Comparison of ENCODE assay signal across 10 cellular contexts in genomic region chr10:128631801-128632241, GRCh38.
DNase-seq lines count a peak whose midpoint lies in the region; ATAC-seq and TF ChIP-seq lines count a peak whose summit lies in the region.
"Had no signal": no experiment of that assay in that cellular context is flagged by ENCODE, and none has a peak within 500 bp of the region (broad histone marks: within the 10 kb centered on the region; RNA-seq: fewer than 3 reads in every experiment).

No MANE protein-coding gene starts in this region.

- TF ChIP-seq CTCF in LNCaP clone FGC (IDR thresholded peaks at IDR 0.05; ENCODE audit: control insufficient read depth, extremely low read depth, insufficient read depth): peak; percentile 30
- peak; percentile 70 for TF ChIP-seq CTCF in neural crest cell (conservative IDR thresholded peaks at IDR 0.05)

- no peaks in the 10 kb centered on the region for H3K9me3 Mint-ChIP-seq in neural crest cell

- in situ Hi-C loops in G401 (cut with HindIII; ENCODE audit: low sequenced_read_pairs): no loop called here

- H3K27me3 Mint-ChIP-seq in neural crest cell (ENCODE audit: low read depth): no peaks in the 10 kb centered on the region

- no peak overlapping the region for H3K27ac Mint-ChIP-seq in neural crest cell (ENCODE audit: unreplicated experiment)
- H3K27ac Mint-ChIP-seq: activated naive CD8-positive, alpha-beta T cell; naive thymus-derived CD4-positive, alpha-beta T cell had no signal

- H3K4me3 ChIP-seq in LNCaP clone FGC (ENCODE audit: low read depth, low read length): no peak overlapping the region

- H3K4me1 Mint-ChIP-seq in neural crest cell: peaks cover 36% of the 10 kb centered on the region

- H3K36me3 Mint-ChIP-seq in neural crest cell (ENCODE audit: low read depth): no peaks in the 10 kb centered on the region
- H3K36me3 Mint-ChIP-seq: activated naive CD8-positive, alpha-beta T cell; naive thymus-derived CD4-positive, alpha-beta T cell had no signal

- DNase-seq in G401 (ENCODE audit: low spot score) (peak; percentile 18), LNCaP clone FGC (ENCODE audit: low read depth) (no peak), cerebellar cortex (ENCODE audit: low spot score) (peak; percentile 22), neural crest cell (ENCODE audit: low read depth, low spot score) (no peak), cerebellar nuclear complex (lab: John Stamatoyannopoulos, UW) (no peak), COLO668 (lab: John Stamatoyannopoulos, UW; ENCODE audit: unreplicated experiment) (no peak)
- no peak for DNase-seq in stimulated activated CD4-positive, alpha-beta T cell treated with anti-CD3 and anti-CD28 coated beads, Interleukin-2, amount 100 ng/mL, for 24 hours
- DNase-seq: naive thymus-derived CD4-positive, alpha-beta T cell had no signal

- ATAC-seq in HG02763 (IDR thresholded peaks at IDR 0.05; ENCODE audit: unreplicated experiment): no peak
- ATAC-seq: naive thymus-derived CD4-positive, alpha-beta T cell had no signal

- no peak overlapping the region for H3K4me3 Mint-ChIP-seq in neural crest cell
- H3K4me3 Mint-ChIP-seq: activated naive CD8-positive, alpha-beta T cell; naive thymus-derived CD4-positive, alpha-beta T cell had no signal

Comparison
In these comparisons a context has a peak if more than half of its experiments do, and no peak if none do; other contexts are left out.
1. DNase-seq: peak in G401 (single experiment) and cerebellar cortex (single experiment); none in LNCaP clone FGC (single experiment), neural crest cell (single experiment), cerebellar nuclear complex (0 of 2), COLO668 (single experiment) and stimulated activated CD4-positive, alpha-beta T cell treated with anti-CD3 and anti-CD28 coated beads, Interleukin-2, amount 100 ng/mL, for 24 hours (0 of 2).